ENCODE assay signal across 8 cellular contexts in the genomic region with DNA sequence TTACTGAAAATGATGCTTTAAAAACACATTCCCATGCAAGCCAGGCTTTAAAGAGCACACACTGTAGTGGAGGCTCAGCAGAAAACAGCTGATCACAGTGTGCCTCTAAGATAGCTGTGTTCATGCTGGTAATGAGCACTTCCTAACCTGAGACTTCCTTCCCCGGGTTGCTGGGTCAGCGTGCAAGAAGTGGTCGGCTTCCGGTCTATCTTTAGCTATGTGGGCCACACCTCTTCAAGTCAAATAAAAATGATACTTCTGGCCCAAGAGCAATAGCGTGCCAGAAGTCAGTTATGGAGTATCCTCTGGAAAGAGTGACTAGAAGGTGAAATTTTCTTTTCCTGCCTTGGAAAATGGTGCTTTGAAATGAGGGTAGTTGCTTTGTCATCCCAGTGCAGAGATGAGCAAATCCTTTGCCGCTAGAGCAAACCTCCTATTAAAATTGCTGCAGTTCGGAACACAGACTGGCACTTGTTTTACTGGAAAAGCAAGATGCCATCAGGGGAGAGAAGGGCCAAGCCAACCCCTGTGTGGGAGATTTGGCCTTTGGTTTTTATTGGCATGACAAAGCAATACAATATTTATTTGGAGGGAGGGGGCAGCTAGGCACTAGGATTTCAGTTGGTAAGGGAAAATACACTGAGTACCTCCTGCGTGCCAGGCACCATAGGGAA.
DNase-seq lines count a peak whose midpoint lies in the region; ATAC-seq and TF ChIP-seq lines count a peak whose summit lies in the region.

No MANE protein-coding gene starts in this region.

- H3K36me3 ChIP-seq in suprapubic skin = peaks cover 20% of the 10 kb centered on the region

- no peak for TF ChIP-seq POLR2A in suprapubic skin (IDR thresholded peaks at IDR 0.05)

- H3K27me3 Mint-ChIP-seq in activated CD8-positive, alpha-beta T cell treated with anti-CD3 and anti-CD28 coated beads for 36 hours = no peaks in the 10 kb centered on the region

- TF ChIP-seq EP300 in suprapubic skin (IDR thresholded peaks at IDR 0.05) = no peak

- no peak overlapping the region for H3K4me3 Mint-ChIP-seq in activated CD8-positive, alpha-beta T cell treated with anti-CD3 and anti-CD28 coated beads for 36 hours

- H3K27me3 ChIP-seq in suprapubic skin = no peaks in the 10 kb centered on the region

- ATAC-seq in activated CD8-positive, alpha-beta T cell treated with anti-CD3 and anti-CD28 coated beads for 36 hours = peak; percentile 72
- no peak for ATAC-seq in HG02870 (IDR thresholded peaks at IDR 0.05; ENCODE audit: unreplicated experiment)
- no peak for ATAC-seq in HG02840 (IDR thresholded peaks at IDR 0.05; ENCODE audit: low FRiP score, unreplicated experiment)

- POLR2A ChIA-PET in activated CD8-positive, alpha-beta T cell treated with anti-CD3 and anti-CD28 coated beads for 36 hours (lab: Charles Lee) = interaction anchor here (0.7 to 1.2 kb wide), 2 partner anchors 14 to 26 kb away, joined by 3 to 4 read pairs; no protein-coding TSS in a partner anchor

- H3K4me3 ChIP-seq in suprapubic skin = peak overlapping the region; percentile 12

- TF ChIP-seq CTCF in activated CD8-positive, alpha-beta T cell treated with anti-CD3 and anti-CD28 coated beads for 36 hours (IDR thresholded peaks at IDR 0.05) = no peak
- TF ChIP-seq CTCF in suprapubic skin (IDR thresholded peaks at IDR 0.05) = no peak

- peaks cover 20% of the 10 kb centered on the region for H3K36me3 Mint-ChIP-seq in activated CD8-positive, alpha-beta T cell treated with anti-CD3 and anti-CD28 coated beads for 36 hours (ENCODE audit: low read depth)

- H3K9me3 Mint-ChIP-seq in activated CD8-positive, alpha-beta T cell treated with anti-CD3 and anti-CD28 coated beads for 36 hours = no peaks in the 10 kb centered on the region

- CTCF ChIA-PET in activated CD8-positive, alpha-beta T cell treated with anti-CD3 and anti-CD28 coated beads for 36 hours (lab: Charles Lee) = interaction anchor here (0.7 to 5.7 kb wide), 9 partner anchors 11 to 467 kb away, joined by 3 to 25 read pairs (median 3); no protein-coding TSS in a partner anchor

- no peaks in the 10 kb centered on the region for H3K9me3 ChIP-seq in suprapubic skin

- peak overlapping the region; percentile 78 for H3K27ac ChIP-seq in suprapubic skin

- H3K4me1 Mint-ChIP-seq in activated CD8-positive, alpha-beta T cell treated with anti-CD3 and anti-CD28 coated beads for 36 hours (ENCODE audit: low read depth) = peaks cover 39% of the 10 kb centered on the region

- DNase-seq in SIG-M5 treated with dmso at 0.1 percent for 504 hours (lab: John Stamatoyannopoulos, UW; ENCODE audit: unreplicated experiment) = peak; percentile 46
- no peak for DNase-seq in SIG-M5 (lab: John Stamatoyannopoulos, UW)
- DNase-seq in activated CD8-positive, alpha-beta T cell treated with anti-CD3 and anti-CD28 coated beads for 36 hours = peak; percentile 31
- DNase-seq in kidney tubule cell (ENCODE audit: low spot score) = peak; percentile 34
- no peak for DNase-seq in suprapubic skin (ENCODE audit: low spot score in 2 of 2)
- no peak for DNase-seq in NCI-H345 treated with DMSO at 0.1 percent for 48 hours (lab: John Stamatoyannopoulos, UW; ENCODE audit: unreplicated experiment)

- 14% methylated on average over 8 of the region's 8 CpGs for WGBS in suprapubic skin

- H3K4me1 ChIP-seq in suprapubic skin = peaks cover 54% of the 10 kb centered on the region

- intact Hi-C loops in activated CD8-positive, alpha-beta T cell treated with anti-CD3 and anti-CD28 coated beads for 36 hours (cut with micrococcal nuclease) = no loop called here

- peak overlapping the region; percentile 61 for H3K27ac Mint-ChIP-seq in activated CD8-positive, alpha-beta T cell treated with anti-CD3 and anti-CD28 coated beads for 36 hours

Comparison
In these comparisons a context has a peak if more than half of its experiments do, and no peak if none do; other contexts are left out.
1. DNase-seq: peak in SIG-M5 treated with dmso at 0.1 percent for 504 hours (single experiment), activated CD8-positive, alpha-beta T cell treated with anti-CD3 and anti-CD28 coated beads for 36 hours (single experiment) and kidney tubule cell (single experiment); none in SIG-M5 (single experiment), suprapubic skin (0 of 2) and NCI-H345 treated with DMSO at 0.1 percent for 48 hours (single experiment).